Comparison of ENCODE assay signal across 8 cellular contexts in the genomic region with DNA sequence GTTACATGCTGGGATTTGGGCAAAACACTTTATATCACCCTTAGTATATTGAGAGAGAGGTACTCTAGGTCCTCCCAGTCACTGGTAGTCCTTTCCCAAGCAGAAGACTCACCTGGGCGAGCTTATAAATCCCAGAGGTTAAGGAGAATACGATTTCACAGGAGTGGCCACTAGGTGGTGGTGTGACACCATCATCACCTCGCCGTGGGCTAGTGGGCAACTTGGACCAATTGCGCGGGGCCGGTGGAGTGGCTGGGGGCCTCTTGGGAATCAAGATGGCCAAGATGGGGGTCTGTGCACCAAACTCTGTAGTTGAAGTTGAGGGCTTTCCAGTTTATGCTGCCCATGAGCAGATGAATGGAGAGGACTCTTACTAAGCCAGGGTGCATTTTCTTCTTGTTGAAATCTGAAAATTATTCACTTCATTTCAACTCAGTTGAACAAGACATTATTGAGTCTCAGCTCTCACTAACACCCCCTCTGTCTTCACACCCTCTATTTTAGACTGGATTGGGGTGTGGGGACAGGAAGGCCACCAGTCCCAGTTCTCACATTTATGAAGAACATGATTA. TPM values are rescaled to one million over a fixed set of nuclear protein-coding genes. Genes with fewer than 3 reads are reported as not detected.
DNase-seq lines count a peak whose midpoint lies in the region; ATAC-seq, FAIRE-seq and TF ChIP-seq lines count a peak whose summit lies in the region.

No MANE protein-coding gene starts in this region.

- 0% methylated on average over 7 of the region's 7 CpGs for WGBS in HepG2 (ENCODE audit: low lambda C conversion rate)
- 0 to 10% methylated on average over 7 of the region's 7 CpGs for WGBS in thyroid gland, 2 donors

- no peaks in the 10 kb centered on the region for H4K20me1 ChIP-seq in HepG2 (ENCODE audit: insufficient read depth, low read length)

- TF ChIP-seq RAD21 in HepG2 (CRISPR knock-in tag; IDR thresholded peaks at IDR 0.05), result peak; percentile 70

- H3K27me3 Mint-ChIP-seq in CD14-positive monocyte (ENCODE audit: low read depth in 3 of 3), result peaks cover 0 to 5% (median 2%) of the 10 kb centered on the region in 3 donors

- ATAC-seq in Panc1, result peak; percentile 63; the same call in 1 of the 2 replicates
- peak; percentile 84 for ATAC-seq in HepG2

- H3K4me2 ChIP-seq in HepG2 (ENCODE audit: low read depth, low read length), result no peak overlapping the region

- no peaks in the 10 kb centered on the region for H3K79me2 ChIP-seq in HepG2 (ENCODE audit: insufficient read depth, low read length)

- H3K36me3 ChIP-seq in Panc1 (ENCODE audit: control insufficient read depth, insufficient read depth, low read length) (no peaks in the 10 kb centered on the region), HepG2 (replicated peaks in 1 of 2; ENCODE audit: control insufficient read depth in 1 of 2, insufficient read depth in 2 of 2, low read length in 2 of 2) (no peaks in the 10 kb centered on the region), thyroid gland (no peaks in the 10 kb centered on the region)

- H3K4me3 Mint-ChIP-seq in CD14-positive monocyte, result no peak overlapping the region

- CTCF ChIA-PET in Panc1 (lab: Charles Lee), result interaction anchor here (0.6 to 1.1 kb wide), 6 partner anchors 77 to 1060 kb away, joined by 3 to 9 read pairs (median 4); no protein-coding TSS in a partner anchor
- CTCF ChIA-PET in HepG2 (lab: Yijun Ruan, JAX; ENCODE audit: low intra/inter-chr PET ratio, low total read pairs), result interaction anchor here (0.9 to 2.4 kb wide), 3 partner anchors 269 to 1110 kb away, joined by 3 to 14 read pairs (median 6); no protein-coding TSS in a partner anchor

- FAIRE-seq in HepG2 (lab: Jason Lieb, UNC), result peak; percentile 23

- no peaks in the 10 kb centered on the region for H3K36me3 Mint-ChIP-seq in CD14-positive monocyte

- BruUV-seq in Panc1 (replicated peaks; lab: Mats Ljungman, UMichigan) (no TSS peak), HepG2 (replicated peaks; lab: Mats Ljungman, UMichigan) (no TSS peak)

- in situ Hi-C loops in Panc1 (cut with HindIII; ENCODE audit: low pct_unique_long_range_greater_than_20kb, low sequenced_read_pairs) (no loop called here), HepG2 (cut with HindIII; ENCODE audit: extremely low pct_ligation_motif_present, low pct_unique_long_range_greater_than_20kb) (loop anchor here (5.0 to 10.0 kb wide), 4 partner anchors 266 to 1109 kb away; no protein-coding TSS in a partner anchor)

- no peak overlapping the region for H2AFZ ChIP-seq in HepG2 (ENCODE audit: low read length)

- no peak for TF ChIP-seq EP300 in HepG2 (IDR thresholded peaks at IDR 0.05; ENCODE audit: low read depth in 2 of 2, low read length in 2 of 2)
- no peak for TF ChIP-seq EP300 in HepG2 (CRISPR knock-in tag; IDR thresholded peaks at IDR 0.05; ENCODE audit: borderline replicate concordance)

- H3K9me3 ChIP-seq in Panc1 (ENCODE audit: control insufficient read depth, insufficient read depth, low read depth, low read length) (no peaks in the 10 kb centered on the region), HepG2 (ENCODE audit: low read length) (no peaks in the 10 kb centered on the region), thyroid gland (no peaks in the 10 kb centered on the region)

- H3K9ac ChIP-seq in HepG2 (ENCODE audit: insufficient read depth, low read depth, low read length), result no peak overlapping the region

- H3K4me3 ChIP-seq in Panc1 (ENCODE audit: low read depth in 2 of 2, low read length in 2 of 2) (no peak overlapping the region), HepG2 (replicated peaks in 1 of 3; ENCODE audit: insufficient read depth in 1 of 3, low read depth in 2 of 3, low read length in 3 of 3) (no peak overlapping the region), thyroid gland (replicated peaks in 1 of 3) (no peak overlapping the region)

- intact Hi-C loops in CD14-positive monocyte (cut with micrococcal nuclease), result no loop called here
- intact Hi-C loops in Panc1 (cut with micrococcal nuclease; ENCODE audit: unreplicated experiment), result loop anchor here (5.0 to 10.0 kb wide), 3 partner anchors 266 to 1061 kb away; no protein-coding TSS in a partner anchor
- intact Hi-C loops in HepG2 (cut with micrococcal nuclease; ENCODE audit: unreplicated experiment), result loop anchor here (1.0 to 5.0 kb wide), 2 partner anchors 421 to 1111 kb away; no protein-coding TSS in a partner anchor
- intact Hi-C loops in thyroid gland (cut with DNase I), result loop anchor here (5.0 to 10.0 kb wide), 2 partner anchors 421 to 769 kb away; no protein-coding TSS in a partner anchor

- POLR2A ChIA-PET in Panc1 (lab: Charles Lee), result no interaction called here
- POLR2A ChIA-PET in HepG2 (lab: Yijun Ruan, JAX), result no interaction called here

- H3K4me1 Mint-ChIP-seq in CD14-positive monocyte, result peaks cover 12% of the 10 kb centered on the region

- TF ChIP-seq CTCF in CD14-positive monocyte (IDR thresholded peaks at IDR 0.05) (peak; percentile 73), GM20000 (IDR thresholded peaks at IDR 0.05; ENCODE audit: extremely low read depth, missing control alignments) (peak; percentile 59), Panc1 (IDR thresholded peaks at IDR 0.05) (peak; percentile 76), HepG2 (CRISPR knock-in tag; IDR thresholded peaks at IDR 0.05) (peak; percentile 86), thyroid gland (IDR thresholded peaks at IDR 0.05) (peak; percentile 54 to 72 (median 62))

- H3K27me3 ChIP-seq in Panc1 (ENCODE audit: control insufficient read depth, insufficient read depth, low read length), result no peaks in the 10 kb centered on the region
- H3K27me3 ChIP-seq in HepG2 (ENCODE audit: control insufficient read depth in 1 of 2, insufficient read depth in 2 of 2, low read length in 2 of 2), result no peaks in the 10 kb centered on the region
- H3K27me3 ChIP-seq in thyroid gland, result no peaks in the 10 kb centered on the region

- DNase-seq in CD14-positive monocyte (ENCODE audit: low spot score), result no peak
- DNase-seq in GM20000 (ENCODE audit: low spot score), result peak; percentile 43
- DNase-seq in Panc1 (ENCODE audit: low read depth, low spot score), result peak; percentile 30
- peak in 38 of 61 donors; percentile 3 to 55 (median 16) for DNase-seq in caudate nucleus (lab: John Stamatoyannopoulos, UW)
- peak; percentile 40 for DNase-seq in HepG2 (ENCODE audit: low spot score)
- DNase-seq in thyroid gland, result peak; percentile 36 to 51
- DNase-seq in OCI-M2 (lab: John Stamatoyannopoulos, UW; ENCODE audit: unreplicated experiment), result no peak
- no peak for DNase-seq in amniotic stem cell (lab: John Stamatoyannopoulos, UW)

- peaks cover 0 to 2% (median 0%) of the 10 kb centered on the region in 7 donors for H3K9me3 Mint-ChIP-seq in CD14-positive monocyte

- no peaks in the 10 kb centered on the region for H3K4me1 ChIP-seq in Panc1 (ENCODE audit: control insufficient read depth, insufficient read depth, low read length)
- H3K4me1 ChIP-seq in HepG2 (ENCODE audit: insufficient read depth, low read length), result no peaks in the 10 kb centered on the region
- no peaks in the 10 kb centered on the region for H3K4me1 ChIP-seq in thyroid gland

- H3K27ac ChIP-seq in Panc1 (ENCODE audit: low read length), result no peak overlapping the region
- no peak overlapping the region for H3K27ac ChIP-seq in caudate nucleus (ENCODE audit: low read depth, low read length)
- no peak overlapping the region for H3K27ac ChIP-seq in HepG2 (ENCODE audit: extremely low read length, insufficient read depth, low read length)
- no peak overlapping the region for H3K27ac ChIP-seq in thyroid gland

- no peak for TF ChIP-seq POLR2A in HepG2 (IDR thresholded peaks at IDR 0.05; ENCODE audit: insufficient read depth in 1 of 2, low read depth in 2 of 2, low read length in 2 of 2)
- no peak for TF ChIP-seq POLR2A in thyroid gland (IDR thresholded peaks at IDR 0.05)

- H3K27ac Mint-ChIP-seq in CD14-positive monocyte, result no peak overlapping the region

TF ChIP-seq in HepG2, 621 proteins besides CTCF, POLR2A, EP300 and RAD21 (continues in another document):
- TF ChIP-seq ZFP82 (CRISPR knock-in tag; IDR thresholded peaks at IDR 0.05; ENCODE audit: borderline replicate concordance), result no peak
- 0 out of 2 replicates have a peak, but pooled peaks have one; percentile 29 for TF ChIP-seq SMC3 (IDR thresholded peaks at IDR 0.05; ENCODE audit: low read length)
- TF ChIP-seq XRCC5 (optimal IDR thresholded peaks at IDR 0.05; ENCODE audit: low read length), result peak; percentile 27

RNA-seq across cellular contexts. Expression of gene PIRT, which starts 38.2 kb away (rescaled TPM):
- polyA plus RNA-seq in CD14-positive monocyte (not detected), HepG2 (2011; rRNA removed) (not detected in 2 replicates)
- total RNA-seq in Panc1 (2021; ENCODE audit: unreplicated experiment) (not detected), HepG2 (2016; rRNA removed; fragmentation: Illumina TruSeq; extraction: Trizol) (not detected in 2 replicates), thyroid gland (not detected)
- polyA plus RNA-seq in Panc1 (2012; ENCODE audit: insufficient read length), result not detected
- not detected in 2 replicates for total RNA-seq in HepG2 (2016; cell fraction: cytosol; rRNA removed; fragmentation: Illumina TruSeq; extraction: Trizol; ENCODE audit: low read depth)
- total RNA-seq in HepG2 (2016; cell fraction: insoluble cytoplasmic fraction; rRNA removed; fragmentation: Illumina TruSeq; extraction: Trizol), result not detected in 2 replicates
- not detected in 2 replicates for total RNA-seq in HepG2 (2016; cell fraction: membrane; rRNA removed; fragmentation: Illumina TruSeq; extraction: Trizol)
- not detected in 2 replicates for total RNA-seq in HepG2 (2016; cell fraction: nucleus; rRNA removed; fragmentation: Illumina TruSeq; extraction: Trizol)
- not detected in 2 replicates for polyA plus RNA-seq in HepG2 (2011; cell fraction: cytosol; rRNA removed)
- polyA plus RNA-seq in HepG2 (2011; cell fraction: nucleus; rRNA removed), result not detected in 2 replicates
- not detected in 2 replicates for polyA plus RNA-seq in HepG2 (2012)
- polyA plus RNA-seq in HepG2 (2016; cell fraction: cytosol; fragmentation: Illumina TruSeq; extraction: Trizol; ENCODE audit: low read depth), result not detected in 2 replicates
- polyA plus RNA-seq in HepG2 (2016; cell fraction: insoluble cytoplasmic fraction; fragmentation: Illumina TruSeq; extraction: Trizol; ENCODE audit: low read depth), result not detected in 2 replicates
- polyA plus RNA-seq in HepG2 (2016; cell fraction: membrane; fragmentation: Illumina TruSeq; extraction: Trizol; ENCODE audit: low read depth), result not detected in 2 replicates
- not detected in 2 replicates for polyA plus RNA-seq in HepG2 (2016; cell fraction: nucleus; fragmentation: Illumina TruSeq; extraction: Trizol; ENCODE audit: insufficient read depth, low read depth)
- not detected in 2 replicates for polyA minus RNA-seq in HepG2 (2011; rRNA and poly(A)+ RNA removed; ENCODE audit: low replicate concordance)
- polyA minus RNA-seq in HepG2 (2011; cell fraction: cytosol; rRNA and poly(A)+ RNA removed), result not detected in 2 replicates
- not detected in 2 replicates for polyA minus RNA-seq in HepG2 (2011; cell fraction: nucleus; rRNA and poly(A)+ RNA removed)

Comparison
In these comparisons a context has a peak if more than half of its experiments do, and no peak if none do; other contexts are left out.
1. DNase-seq: peak in GM20000 (single experiment), Panc1 (single experiment), caudate nucleus (38 of 61), HepG2 (single experiment) and thyroid gland (2 of 2); none in CD14-positive monocyte (single experiment), OCI-M2 (single experiment) and amniotic stem cell (single experiment).
2. intact Hi-C loops: an anchor here in Panc1 (5.0 to 10.0 kb wide), HepG2 (1.0 to 5.0 kb wide) and thyroid gland (5.0 to 10.0 kb wide); none called in CD14-positive monocyte.
3. Peak in every context shown above with its lines, with median percentiles within 50 percentile points of each other: CTCF ChIP-seq.